In genomic region chr1:203796223-203796747, GRCh38 we compare ENCODE assay signal across 1 cellular context.
A peak's percentile ranks its signal among the peaks of the same experiment; 100 is the strongest.
TF ChIP-seq lines count a peak whose summit lies in the region.

No MANE protein-coding gene starts in this region.

TF ChIP-seq in K562, 482 proteins besides CTCF, POLR2A, EP300 and RAD21 (continued from another document and continues in another):
- TF ChIP-seq PRDM10 (IDR thresholded peaks at IDR 0.05; ENCODE audit: partially characterized antibody) (no peak), SAFB2 (IDR thresholded peaks at IDR 0.05; ENCODE audit: borderline replicate concordance, low read depth, low read length, severe bottlenecking) (no peak), STAT5A (IDR thresholded peaks at IDR 0.05; ENCODE audit: borderline replicate concordance, low read length) (peak; percentile 4; the same call in 1 of the 2 replicates), HDAC2 (IDR thresholded peaks at IDR 0.05) (no peak; the same call in 1 of the 2 replicates), NRF1 (conservative IDR thresholded peaks at IDR 0.05 in 1 of 2, IDR thresholded peaks at IDR 0.05 in 1 of 2) (no peak), MCM7 (IDR thresholded peaks at IDR 0.05) (no peak), MTA2 (IDR thresholded peaks at IDR 0.05; ENCODE audit: low read depth) (no peak), ZNF395 (CRISPR knock-in tag; IDR thresholded peaks at IDR 0.05) (no peak), LEF1 (IDR thresholded peaks at IDR 0.05) (no peak), NKRF (IDR thresholded peaks at IDR 0.05; ENCODE audit: borderline replicate concordance) (peak; percentile 55; the same call in 1 of the 2 replicates), POLR2AphosphoS5 (IDR thresholded peaks at IDR 0.05; ENCODE audit: control insufficient read depth, insufficient read depth, low read depth, low read length) (no peak; the same call in 1 of the 2 replicates), TEAD2 (tag; IDR thresholded peaks at IDR 0.05) (no peak), FOXP1 (CRISPR knock-in tag; IDR thresholded peaks at IDR 0.05) (no peak), DPF2 (IDR thresholded peaks at IDR 0.05) (no peak; the same call in 1 of the 2 replicates), PHTF2 (CRISPR knock-in tag; IDR thresholded peaks at IDR 0.05) (no peak), PPARD (CRISPR knock-in tag; IDR thresholded peaks at IDR 0.05) (no peak), ZNF444 (CRISPR knock-in tag; IDR thresholded peaks at IDR 0.05) (no peak), ATF3 (IDR thresholded peaks at IDR 0.05) (no peak), ATF3 (CRISPR knock-in tag; conservative IDR thresholded peaks at IDR 0.05) (no peak), JUND (IDR thresholded peaks at IDR 0.05; ENCODE audit: borderline replicate concordance, low read depth, low read length) (no peak; the same call in 1 of the 2 replicates), JUND (tag; IDR thresholded peaks at IDR 0.05; ENCODE audit: borderline replicate concordance, low read depth, low read length) (no peak), TBP (optimal IDR thresholded peaks at IDR 0.05; ENCODE audit: low read depth, low read length) (peak; percentile 8), POU5F1 (IDR thresholded peaks at IDR 0.05; ENCODE audit: borderline replicate concordance, low read depth, low read length, partially characterized antibody) (no peak), E2F3 (CRISPR knock-in tag; IDR thresholded peaks at IDR 0.05) (0 out of 2 replicates have a peak, but pooled peaks have one; percentile 10), THRB (CRISPR knock-in tag; conservative IDR thresholded peaks at IDR 0.05) (0 out of 2 replicates have a peak, but pooled peaks have one; percentile 60), BCLAF1 (IDR thresholded peaks at IDR 0.05; ENCODE audit: borderline replicate concordance in 1 of 2, control insufficient read depth in 1 of 2, low read depth in 2 of 2, low read length in 1 of 2) (no peak), ZNF586 (CRISPR knock-in tag; conservative IDR thresholded peaks at IDR 0.05) (no peak), NR1H2 (CRISPR knock-in tag; IDR thresholded peaks at IDR 0.05) (no peak), HCFC1 (IDR thresholded peaks at IDR 0.05; ENCODE audit: low read depth, low read length) (no peak), ZNF740 (CRISPR knock-in tag; IDR thresholded peaks at IDR 0.05) (no peak), ZNF740 (tag; IDR thresholded peaks at IDR 0.05) (no peak), SMARCA4 (IDR thresholded peaks at IDR 0.05) (no peak; the same call in 1 of the 2 replicates), SFPQ (IDR thresholded peaks at IDR 0.05; ENCODE audit: low read depth, low read length) (no peak), DACH1 (IDR thresholded peaks at IDR 0.05; ENCODE audit: partially characterized antibody) (no peak), POLR3G (IDR thresholded peaks at IDR 0.05; ENCODE audit: extremely low read depth, insufficient read length, insufficient replicate concordance) (no peak), ZNF311 (CRISPR knock-in tag; IDR thresholded peaks at IDR 0.05) (no peak), ETV1 (tag; conservative IDR thresholded peaks at IDR 0.05; ENCODE audit: low read depth) (peak; percentile 40; the same call in 1 of the 2 replicates), ZNF830 (CRISPR knock-in tag; IDR thresholded peaks at IDR 0.05) (no peak), FUS (optimal IDR thresholded peaks at IDR 0.05; ENCODE audit: low read depth, low read length) (no peak), HDAC1 (IDR thresholded peaks at IDR 0.05) (peak in 1 of 2 experiments; percentile 40; a peak in 1 of 4 replicates), KDM5B (IDR thresholded peaks at IDR 0.05; ENCODE audit: insufficient replicate concordance, low read depth, low read length) (no peak), HMGN3 (IDR thresholded peaks at IDR 0.05; ENCODE audit: borderline replicate concordance, extremely low read depth, insufficient read length, low read depth, low read length) (no peak), TAL1 (IDR thresholded peaks at IDR 0.05) (no peak), ZC3H8 (IDR thresholded peaks at IDR 0.05) (0 out of 2 replicates have a peak, but pooled peaks have one; percentile 12), ZNF277 (CRISPR knock-in tag; IDR thresholded peaks at IDR 0.05; ENCODE audit: borderline replicate concordance) (no peak), SAP30 (IDR thresholded peaks at IDR 0.05; ENCODE audit: borderline replicate concordance, insufficient read depth, low read depth, low read length, poor library complexity, severe bottlenecking) (peak; percentile 24)
